In the genomic region with DNA sequence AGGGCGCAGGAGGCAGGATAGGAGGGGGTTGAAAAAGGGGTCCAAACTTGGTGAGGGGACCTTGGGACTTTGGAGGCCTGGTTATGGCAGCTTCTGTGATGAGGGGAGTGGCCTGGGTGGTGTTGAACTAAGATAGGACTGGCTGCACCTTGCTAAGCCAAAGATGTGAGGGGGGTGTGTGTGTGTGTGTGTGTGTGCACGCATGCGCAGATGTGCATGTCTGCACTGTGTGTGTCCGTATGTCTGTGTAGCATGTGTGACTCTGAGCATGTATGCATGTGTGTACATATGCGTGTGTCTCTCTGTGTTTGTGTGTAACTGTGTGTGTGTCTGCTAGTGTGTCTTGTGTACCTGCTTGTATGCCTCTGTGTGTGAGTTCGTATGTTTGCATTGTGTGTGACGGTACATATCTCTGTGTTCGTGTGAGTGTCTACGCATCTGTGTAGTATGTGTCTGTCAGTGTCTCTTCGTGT, we compare ENCODE assay signal across 1 cellular context.
TF ChIP-seq lines count a peak whose summit lies in the region.

No MANE protein-coding gene starts in this region.

TF ChIP-seq in HepG2, 621 proteins besides CTCF, POLR2A, EP300 and RAD21 (continued from another document):
- TF ChIP-seq, protein P1, sequence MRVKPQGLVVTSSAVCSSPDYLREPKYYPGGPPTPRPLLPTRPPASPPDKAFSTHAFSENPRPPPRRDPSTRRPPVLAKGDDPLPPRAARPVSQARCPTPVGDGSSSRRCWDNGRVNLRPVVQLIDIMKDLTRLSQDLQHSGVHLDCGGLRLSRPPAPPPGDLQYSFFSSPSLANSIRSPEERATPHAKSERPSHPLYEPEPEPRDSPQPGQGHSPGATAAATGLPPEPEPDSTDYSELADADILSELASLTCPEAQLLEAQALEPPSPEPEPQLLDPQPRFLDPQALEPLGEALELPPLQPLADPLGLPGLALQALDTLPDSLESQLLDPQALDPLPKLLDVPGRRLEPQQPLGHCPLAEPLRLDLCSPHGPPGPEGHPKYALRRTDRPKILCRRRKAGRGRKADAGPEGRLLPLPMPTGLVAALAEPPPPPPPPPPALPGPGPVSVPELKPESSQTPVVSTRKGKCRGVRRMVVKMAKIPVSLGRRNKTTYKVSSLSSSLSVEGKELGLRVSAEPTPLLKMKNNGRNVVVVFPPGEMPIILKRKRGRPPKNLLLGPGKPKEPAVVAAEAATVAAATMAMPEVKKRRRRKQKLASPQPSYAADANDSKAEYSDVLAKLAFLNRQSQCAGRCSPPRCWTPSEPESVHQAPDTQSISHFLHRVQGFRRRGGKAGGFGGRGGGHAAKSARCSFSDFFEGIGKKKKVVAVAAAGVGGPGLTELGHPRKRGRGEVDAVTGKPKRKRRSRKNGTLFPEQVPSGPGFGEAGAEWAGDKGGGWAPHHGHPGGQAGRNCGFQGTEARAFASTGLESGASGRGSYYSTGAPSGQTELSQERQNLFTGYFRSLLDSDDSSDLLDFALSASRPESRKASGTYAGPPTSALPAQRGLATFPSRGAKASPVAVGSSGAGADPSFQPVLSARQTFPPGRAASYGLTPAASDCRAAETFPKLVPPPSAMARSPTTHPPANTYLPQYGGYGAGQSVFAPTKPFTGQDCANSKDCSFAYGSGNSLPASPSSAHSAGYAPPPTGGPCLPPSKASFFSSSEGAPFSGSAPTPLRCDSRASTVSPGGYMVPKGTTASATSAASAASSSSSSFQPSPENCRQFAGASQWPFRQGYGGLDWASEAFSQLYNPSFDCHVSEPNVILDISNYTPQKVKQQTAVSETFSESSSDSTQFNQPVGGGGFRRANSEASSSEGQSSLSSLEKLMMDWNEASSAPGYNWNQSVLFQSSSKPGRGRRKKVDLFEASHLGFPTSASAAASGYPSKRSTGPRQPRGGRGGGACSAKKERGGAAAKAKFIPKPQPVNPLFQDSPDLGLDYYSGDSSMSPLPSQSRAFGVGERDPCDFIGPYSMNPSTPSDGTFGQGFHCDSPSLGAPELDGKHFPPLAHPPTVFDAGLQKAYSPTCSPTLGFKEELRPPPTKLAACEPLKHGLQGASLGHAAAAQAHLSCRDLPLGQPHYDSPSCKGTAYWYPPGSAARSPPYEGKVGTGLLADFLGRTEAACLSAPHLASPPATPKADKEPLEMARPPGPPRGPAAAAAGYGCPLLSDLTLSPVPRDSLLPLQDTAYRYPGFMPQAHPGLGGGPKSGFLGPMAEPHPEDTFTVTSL (CRISPR knock-in tag; IDR thresholded peaks at IDR 0.05; ENCODE audit: borderline replicate concordance): no peak
- TF ChIP-seq, protein P2, sequence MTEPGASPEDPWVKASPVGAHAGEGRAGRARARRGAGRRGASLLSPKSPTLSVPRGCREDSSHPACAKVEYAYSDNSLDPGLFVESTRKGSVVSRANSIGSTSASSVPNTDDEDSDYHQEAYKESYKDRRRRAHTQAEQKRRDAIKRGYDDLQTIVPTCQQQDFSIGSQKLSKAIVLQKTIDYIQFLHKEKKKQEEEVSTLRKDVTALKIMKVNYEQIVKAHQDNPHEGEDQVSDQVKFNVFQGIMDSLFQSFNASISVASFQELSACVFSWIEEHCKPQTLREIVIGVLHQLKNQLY (CRISPR knock-in tag; IDR thresholded peaks at IDR 0.05): no peak
- TF ChIP-seq FOXK2 (IDR thresholded peaks at IDR 0.05) (0 out of 2 replicates have a peak, but pooled peaks have one; percentile 19), ZNF282 (IDR thresholded peaks at IDR 0.05; ENCODE audit: partially characterized antibody) (peak; percentile 86), ZNF468 (CRISPR knock-in tag; IDR thresholded peaks at IDR 0.05) (peak; percentile 53; the same call in 1 of the 2 replicates), NONO (IDR thresholded peaks at IDR 0.05) (peak; percentile 68; the same call in 1 of the 2 replicates), NONO (CRISPR knock-in tag; conservative IDR thresholded peaks at IDR 0.05) (no peak; the same call in 1 of the 2 replicates), ATRX (CRISPR knock-in tag; IDR thresholded peaks at IDR 0.05; ENCODE audit: borderline replicate concordance) (no peak), RBM22 (optimal IDR thresholded peaks at IDR 0.05; ENCODE audit: low read length) (no peak), ZNF589 (CRISPR knock-in tag; conservative IDR thresholded peaks at IDR 0.05) (0 out of 2 replicates have a peak, but pooled peaks have one; percentile 39), ZNF256 (CRISPR knock-in tag; conservative IDR thresholded peaks at IDR 0.05) (no peak), ZEB1 (IDR thresholded peaks at IDR 0.05; ENCODE audit: insufficient replicate concordance, low read depth) (no peak), MLLT10 (CRISPR knock-in tag; IDR thresholded peaks at IDR 0.05) (no peak), NBN (conservative IDR thresholded peaks at IDR 0.05) (0 out of 2 replicates have a peak, but pooled peaks have one; percentile 71), TBP (CRISPR knock-in tag; IDR thresholded peaks at IDR 0.05) (no peak), CREB1 (IDR thresholded peaks at IDR 0.05) (peak; percentile 20; the same call in 1 of the 2 replicates), CREB1 (CRISPR knock-in tag; IDR thresholded peaks at IDR 0.05) (no peak), ZNF776 (CRISPR knock-in tag; IDR thresholded peaks at IDR 0.05) (no peak), ZNF296 (CRISPR knock-in tag; conservative IDR thresholded peaks at IDR 0.05) (peak; percentile 70; the same call in 1 of the 2 replicates), FIP1L1 (IDR thresholded peaks at IDR 0.05; ENCODE audit: borderline replicate concordance, insufficient read depth, low read depth, low read length) (no peak), ZNF660 (CRISPR knock-in tag; IDR thresholded peaks at IDR 0.05; ENCODE audit: borderline replicate concordance, low read depth) (0 out of 2 replicates have a peak, but pooled peaks have one; percentile 44), ZNF607 (CRISPR knock-in tag; IDR thresholded peaks at IDR 0.05; ENCODE audit: borderline replicate concordance) (no peak)
- TF ChIP-seq, protein P3, sequence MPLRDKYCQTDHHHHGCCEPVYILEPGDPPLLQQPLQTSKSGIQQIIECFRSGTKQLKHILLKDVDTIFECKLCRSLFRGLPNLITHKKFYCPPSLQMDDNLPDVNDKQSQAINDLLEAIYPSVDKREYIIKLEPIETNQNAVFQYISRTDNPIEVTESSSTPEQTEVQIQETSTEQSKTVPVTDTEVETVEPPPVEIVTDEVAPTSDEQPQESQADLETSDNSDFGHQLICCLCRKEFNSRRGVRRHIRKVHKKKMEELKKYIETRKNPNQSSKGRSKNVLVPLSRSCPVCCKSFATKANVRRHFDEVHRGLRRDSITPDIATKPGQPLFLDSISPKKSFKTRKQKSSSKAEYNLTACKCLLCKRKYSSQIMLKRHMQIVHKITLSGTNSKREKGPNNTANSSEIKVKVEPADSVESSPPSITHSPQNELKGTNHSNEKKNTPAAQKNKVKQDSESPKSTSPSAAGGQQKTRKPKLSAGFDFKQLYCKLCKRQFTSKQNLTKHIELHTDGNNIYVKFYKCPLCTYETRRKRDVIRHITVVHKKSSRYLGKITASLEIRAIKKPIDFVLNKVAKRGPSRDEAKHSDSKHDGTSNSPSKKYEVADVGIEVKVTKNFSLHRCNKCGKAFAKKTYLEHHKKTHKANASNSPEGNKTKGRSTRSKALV (CRISPR knock-in tag; IDR thresholded peaks at IDR 0.05): no peak
- TF ChIP-seq, protein P4, sequence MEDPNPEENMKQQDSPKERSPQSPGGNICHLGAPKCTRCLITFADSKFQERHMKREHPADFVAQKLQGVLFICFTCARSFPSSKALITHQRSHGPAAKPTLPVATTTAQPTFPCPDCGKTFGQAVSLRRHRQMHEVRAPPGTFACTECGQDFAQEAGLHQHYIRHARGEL (CRISPR knock-in tag; IDR thresholded peaks at IDR 0.05): no peak
- TF ChIP-seq, protein P5, sequence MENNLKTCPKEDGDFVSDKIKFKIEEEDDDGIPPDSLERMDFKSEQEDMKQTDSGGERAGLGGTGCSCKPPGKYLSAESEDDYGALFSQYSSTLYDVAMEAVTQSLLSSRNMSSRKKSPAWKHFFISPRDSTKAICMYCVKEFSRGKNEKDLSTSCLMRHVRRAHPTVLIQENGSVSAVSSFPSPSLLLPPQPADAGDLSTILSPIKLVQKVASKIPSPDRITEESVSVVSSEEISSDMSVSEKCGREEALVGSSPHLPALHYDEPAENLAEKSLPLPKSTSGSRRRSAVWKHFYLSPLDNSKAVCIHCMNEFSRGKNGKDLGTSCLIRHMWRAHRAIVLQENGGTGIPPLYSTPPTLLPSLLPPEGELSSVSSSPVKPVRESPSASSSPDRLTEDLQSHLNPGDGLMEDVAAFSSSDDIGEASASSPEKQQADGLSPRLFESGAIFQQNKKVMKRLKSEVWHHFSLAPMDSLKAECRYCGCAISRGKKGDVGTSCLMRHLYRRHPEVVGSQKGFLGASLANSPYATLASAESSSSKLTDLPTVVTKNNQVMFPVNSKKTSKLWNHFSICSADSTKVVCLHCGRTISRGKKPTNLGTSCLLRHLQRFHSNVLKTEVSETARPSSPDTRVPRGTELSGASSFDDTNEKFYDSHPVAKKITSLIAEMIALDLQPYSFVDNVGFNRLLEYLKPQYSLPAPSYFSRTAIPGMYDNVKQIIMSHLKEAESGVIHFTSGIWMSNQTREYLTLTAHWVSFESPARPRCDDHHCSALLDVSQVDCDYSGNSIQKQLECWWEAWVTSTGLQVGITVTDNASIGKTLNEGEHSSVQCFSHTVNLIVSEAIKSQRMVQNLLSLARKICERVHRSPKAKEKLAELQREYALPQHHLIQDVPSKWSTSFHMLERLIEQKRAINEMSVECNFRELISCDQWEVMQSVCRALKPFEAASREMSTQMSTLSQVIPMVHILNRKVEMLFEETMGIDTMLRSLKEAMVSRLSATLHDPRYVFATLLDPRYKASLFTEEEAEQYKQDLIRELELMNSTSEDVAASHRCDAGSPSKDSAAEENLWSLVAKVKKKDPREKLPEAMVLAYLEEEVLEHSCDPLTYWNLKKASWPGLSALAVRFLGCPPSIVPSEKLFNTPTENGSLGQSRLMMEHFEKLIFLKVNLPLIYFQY (CRISPR knock-in tag; IDR thresholded peaks at IDR 0.05; ENCODE audit: borderline replicate concordance): no peak
- TF ChIP-seq, protein P6, sequence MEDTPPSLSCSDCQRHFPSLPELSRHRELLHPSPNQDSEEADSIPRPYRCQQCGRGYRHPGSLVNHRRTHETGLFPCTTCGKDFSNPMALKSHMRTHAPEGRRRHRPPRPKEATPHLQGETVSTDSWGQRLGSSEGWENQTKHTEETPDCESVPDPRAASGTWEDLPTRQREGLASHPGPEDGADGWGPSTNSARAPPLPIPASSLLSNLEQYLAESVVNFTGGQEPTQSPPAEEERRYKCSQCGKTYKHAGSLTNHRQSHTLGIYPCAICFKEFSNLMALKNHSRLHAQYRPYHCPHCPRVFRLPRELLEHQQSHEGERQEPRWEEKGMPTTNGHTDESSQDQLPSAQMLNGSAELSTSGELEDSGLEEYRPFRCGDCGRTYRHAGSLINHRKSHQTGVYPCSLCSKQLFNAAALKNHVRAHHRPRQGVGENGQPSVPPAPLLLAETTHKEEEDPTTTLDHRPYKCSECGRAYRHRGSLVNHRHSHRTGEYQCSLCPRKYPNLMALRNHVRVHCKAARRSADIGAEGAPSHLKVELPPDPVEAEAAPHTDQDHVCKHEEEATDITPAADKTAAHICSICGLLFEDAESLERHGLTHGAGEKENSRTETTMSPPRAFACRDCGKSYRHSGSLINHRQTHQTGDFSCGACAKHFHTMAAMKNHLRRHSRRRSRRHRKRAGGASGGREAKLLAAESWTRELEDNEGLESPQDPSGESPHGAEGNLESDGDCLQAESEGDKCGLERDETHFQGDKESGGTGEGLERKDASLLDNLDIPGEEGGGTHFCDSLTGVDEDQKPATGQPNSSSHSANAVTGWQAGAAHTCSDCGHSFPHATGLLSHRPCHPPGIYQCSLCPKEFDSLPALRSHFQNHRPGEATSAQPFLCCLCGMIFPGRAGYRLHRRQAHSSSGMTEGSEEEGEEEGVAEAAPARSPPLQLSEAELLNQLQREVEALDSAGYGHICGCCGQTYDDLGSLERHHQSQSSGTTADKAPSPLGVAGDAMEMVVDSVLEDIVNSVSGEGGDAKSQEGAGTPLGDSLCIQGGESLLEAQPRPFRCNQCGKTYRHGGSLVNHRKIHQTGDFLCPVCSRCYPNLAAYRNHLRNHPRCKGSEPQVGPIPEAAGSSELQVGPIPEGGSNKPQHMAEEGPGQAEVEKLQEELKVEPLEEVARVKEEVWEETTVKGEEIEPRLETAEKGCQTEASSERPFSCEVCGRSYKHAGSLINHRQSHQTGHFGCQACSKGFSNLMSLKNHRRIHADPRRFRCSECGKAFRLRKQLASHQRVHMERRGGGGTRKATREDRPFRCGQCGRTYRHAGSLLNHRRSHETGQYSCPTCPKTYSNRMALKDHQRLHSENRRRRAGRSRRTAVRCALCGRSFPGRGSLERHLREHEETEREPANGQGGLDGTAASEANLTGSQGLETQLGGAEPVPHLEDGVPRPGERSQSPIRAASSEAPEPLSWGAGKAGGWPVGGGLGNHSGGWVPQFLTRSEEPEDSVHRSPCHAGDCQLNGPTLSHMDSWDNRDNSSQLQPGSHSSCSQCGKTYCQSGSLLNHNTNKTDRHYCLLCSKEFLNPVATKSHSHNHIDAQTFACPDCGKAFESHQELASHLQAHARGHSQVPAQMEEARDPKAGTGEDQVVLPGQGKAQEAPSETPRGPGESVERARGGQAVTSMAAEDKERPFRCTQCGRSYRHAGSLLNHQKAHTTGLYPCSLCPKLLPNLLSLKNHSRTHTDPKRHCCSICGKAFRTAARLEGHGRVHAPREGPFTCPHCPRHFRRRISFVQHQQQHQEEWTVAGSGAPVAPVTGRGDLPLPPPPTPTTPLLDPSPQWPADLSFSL (CRISPR knock-in tag; IDR thresholded peaks at IDR 0.05): peak; percentile 98
- TF ChIP-seq, protein P7, sequence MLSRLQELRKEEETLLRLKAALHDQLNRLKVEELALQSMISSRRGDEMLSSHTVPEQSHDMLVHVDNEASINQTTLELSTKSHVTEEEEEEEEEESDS (CRISPR knock-in tag; IDR thresholded peaks at IDR 0.05; ENCODE audit: borderline replicate concordance): no peak
- TF ChIP-seq, protein P8, sequence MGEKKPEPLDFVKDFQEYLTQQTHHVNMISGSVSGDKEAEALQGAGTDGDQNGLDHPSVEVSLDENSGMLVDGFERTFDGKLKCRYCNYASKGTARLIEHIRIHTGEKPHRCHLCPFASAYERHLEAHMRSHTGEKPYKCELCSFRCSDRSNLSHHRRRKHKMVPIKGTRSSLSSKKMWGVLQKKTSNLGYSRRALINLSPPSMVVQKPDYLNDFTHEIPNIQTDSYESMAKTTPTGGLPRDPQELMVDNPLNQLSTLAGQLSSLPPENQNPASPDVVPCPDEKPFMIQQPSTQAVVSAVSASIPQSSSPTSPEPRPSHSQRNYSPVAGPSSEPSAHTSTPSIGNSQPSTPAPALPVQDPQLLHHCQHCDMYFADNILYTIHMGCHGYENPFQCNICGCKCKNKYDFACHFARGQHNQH (CRISPR knock-in tag; IDR thresholded peaks at IDR 0.05): no peak
